16 cellular contexts compared by ENCODE assay signal in genomic region chr16:57028086-57028485, GRCh38. TPM values are rescaled to one million over a fixed set of nuclear protein-coding genes. Genes with fewer than 3 reads are reported as not detected.
DNase-seq lines count a peak whose midpoint lies in the region; ATAC-seq, FAIRE-seq and TF ChIP-seq lines count a peak whose summit lies in the region.
"Had no signal": no experiment of that assay in that cellular context is flagged by ENCODE, and none has a peak within 500 bp of the region (broad histone marks: within the 10 kb centered on the region; RNA-seq: fewer than 3 reads in every experiment).

No MANE protein-coding gene starts in this region.

- H3K27me3 Mint-ChIP-seq in activated CD8-positive, alpha-beta T cell treated with anti-CD3 and anti-CD28 coated beads for 36 hours: no peaks in the 10 kb centered on the region
- H3K27me3 Mint-ChIP-seq in activated CD8-positive, alpha-beta T cell treated with anti-CD3 and anti-CD28 coated beads, Interleukin-2, amount 10 ng/mL, durations not matched to agents 7 days and 5 days (ENCODE audit: low read depth): no peaks in the 10 kb centered on the region
- no peaks in the 10 kb centered on the region for H3K27me3 Mint-ChIP-seq in astrocyte (ENCODE audit: low read depth, unreplicated experiment)
- H3K27me3 Mint-ChIP-seq in naive thymus-derived CD8-positive, alpha-beta T cell: no peaks in the 10 kb centered on the region
- H3K27me3 Mint-ChIP-seq: activated naive CD4-positive, alpha-beta T cell treated with anti-CD3 and anti-CD28 coated beads, Interleukin-2, amount 50 U/mL, for 24 hours; stimulated activated memory B cell treated with anti-CD40 and anti-IgM and Interleukin-4, amounts not matched to agents 10 μg/mL and 1 μg/mL and 100 μg/mL, for 72 hours had no signal

- H3K27ac ChIP-seq in MM.1S (ENCODE audit: low read length) (no peak overlapping the region; the same call in 1 of the 2 replicates), astrocyte (ENCODE audit: low read depth, low read length) (no peak overlapping the region)
- H3K27ac ChIP-seq: cardiac muscle cell, upper lobe of left lung had no signal

- in situ Hi-C loops in HAP-1 (cut with MboI; ENCODE audit: low sequenced_read_pairs): no loop called here

- H3K4me2 ChIP-seq in MM.1S (ENCODE audit: low read depth, low read length) (no peak overlapping the region; the same call in 1 of the 2 replicates), astrocyte (ENCODE audit: low read length) (no peak overlapping the region)

- H3K79me2 ChIP-seq in MM.1S (ENCODE audit: low read length): no peaks in the 10 kb centered on the region
- H3K79me2 ChIP-seq in astrocyte (ENCODE audit: insufficient read depth, low read length): no peaks in the 10 kb centered on the region

- H3K4me3 ChIP-seq in MM.1S (ENCODE audit: low read length): no peak overlapping the region
- no peak overlapping the region for H3K4me3 ChIP-seq in astrocyte (ENCODE audit: insufficient read depth, low read depth, low read length)
- H3K4me3 ChIP-seq in HAP-1: no peak overlapping the region
- H3K4me3 ChIP-seq: cardiac muscle cell, upper lobe of left lung had no signal

- H4K20me1 ChIP-seq in MM.1S (ENCODE audit: insufficient read depth, low read length) (no peaks in the 10 kb centered on the region), astrocyte (ENCODE audit: insufficient read depth, low read length) (no peaks in the 10 kb centered on the region)

- CTCF ChIA-PET in activated CD8-positive, alpha-beta T cell treated with anti-CD3 and anti-CD28 coated beads for 36 hours (lab: Charles Lee): interaction anchor here (0.9 to 2.0 kb wide), 7 partner anchors 10 to 141 kb away, joined by 3 to 6 read pairs (median 3); no protein-coding TSS in a partner anchor
- CTCF ChIA-PET in activated CD8-positive, alpha-beta T cell treated with anti-CD3 and anti-CD28 coated beads, Interleukin-2, amount 10 ng/mL, durations not matched to agents 7 days and 5 days (lab: Charles Lee): interaction anchor here (0.8 to 2.2 kb wide), 8 partner anchors 8 to 64 kb away, joined by 3 to 6 read pairs (median 4); no protein-coding TSS in a partner anchor

- ATAC-seq in activated CD8-positive, alpha-beta T cell treated with anti-CD3 and anti-CD28 coated beads for 36 hours: no peak
- ATAC-seq in activated CD8-positive, alpha-beta T cell treated with anti-CD3 and anti-CD28 coated beads, Interleukin-2, amount 10 ng/mL, durations not matched to agents 7 days and 5 days: no peak
- ATAC-seq in naive thymus-derived CD8-positive, alpha-beta T cell: no peak
- ATAC-seq: stimulated activated memory B cell treated with anti-CD40 and anti-IgM and Interleukin-4, amounts not matched to agents 10 μg/mL and 1 μg/mL and 100 μg/mL, for 72 hours had no signal

- POLR2A ChIA-PET in activated CD8-positive, alpha-beta T cell treated with anti-CD3 and anti-CD28 coated beads for 36 hours (lab: Charles Lee): interaction anchor here (0.6 to 12.3 kb wide), 9 partner anchors 9 to 83 kb away, joined by 3 to 213 read pairs (median 4); partner anchors contain the start of gene NLRC5
- POLR2A ChIA-PET in activated CD8-positive, alpha-beta T cell treated with anti-CD3 and anti-CD28 coated beads, Interleukin-2, amount 10 ng/mL, durations not matched to agents 7 days and 5 days (lab: Charles Lee): interaction anchor here (0.5 to 1.2 kb wide), 2 partner anchors 11 to 171 kb away, joined by 3 to 6 read pairs; no protein-coding TSS in a partner anchor
- POLR2A ChIA-PET in naive thymus-derived CD8-positive, alpha-beta T cell (lab: Charles Lee): interaction anchor here (0.6 to 15.3 kb wide), 10 partner anchors 8 to 120 kb away, joined by 3 to 319 read pairs (median 6); partner anchors contain the start of genes HERPUD1 and NLRC5

- H2AFZ ChIP-seq in MM.1S (ENCODE audit: low read length) (no peak overlapping the region), astrocyte (ENCODE audit: low read depth, low read length) (no peak overlapping the region)

- peaks cover 83% of the 10 kb centered on the region for H3K4me1 Mint-ChIP-seq in activated CD8-positive, alpha-beta T cell treated with anti-CD3 and anti-CD28 coated beads for 36 hours (ENCODE audit: low read depth)
- H3K4me1 Mint-ChIP-seq in activated CD8-positive, alpha-beta T cell treated with anti-CD3 and anti-CD28 coated beads, Interleukin-2, amount 10 ng/mL, durations not matched to agents 7 days and 5 days (ENCODE audit: low read depth): peaks cover 75% of the 10 kb centered on the region
- peaks cover 31% of the 10 kb centered on the region for H3K4me1 Mint-ChIP-seq in astrocyte (ENCODE audit: low read depth, unreplicated experiment)
- H3K4me1 Mint-ChIP-seq in naive thymus-derived CD8-positive, alpha-beta T cell: peaks cover 54 to 93% (median 84%) of the 10 kb centered on the region in 4 donors

- H3K27ac Mint-ChIP-seq in activated CD8-positive, alpha-beta T cell treated with anti-CD3 and anti-CD28 coated beads for 36 hours: peak overlapping the region; percentile 70
- no peak overlapping the region for H3K27ac Mint-ChIP-seq in activated CD8-positive, alpha-beta T cell treated with anti-CD3 and anti-CD28 coated beads, Interleukin-2, amount 10 ng/mL, durations not matched to agents 7 days and 5 days
- peak overlapping the region; percentile 41 for H3K27ac Mint-ChIP-seq in astrocyte (ENCODE audit: unreplicated experiment)
- H3K27ac Mint-ChIP-seq in naive thymus-derived CD8-positive, alpha-beta T cell: peak overlapping the region; percentile 73 to 92 (median 85)

- H3K36me3 ChIP-seq in MM.1S (replicated peaks; ENCODE audit: insufficient read depth, low read length): no peaks in the 10 kb centered on the region
- no peaks in the 10 kb centered on the region for H3K36me3 ChIP-seq in astrocyte (ENCODE audit: insufficient read depth, low read length)
- no peaks in the 10 kb centered on the region for H3K36me3 ChIP-seq in HAP-1 (replicated peaks)
- H3K36me3 ChIP-seq: cardiac muscle cell had no signal

- H3K27me3 ChIP-seq in MM.1S (replicated peaks; ENCODE audit: insufficient read depth, low read length) (no peaks in the 10 kb centered on the region), astrocyte (ENCODE audit: insufficient read depth, low read length) (no peaks in the 10 kb centered on the region), HAP-1 (ENCODE audit: low read depth) (no peaks in the 10 kb centered on the region)
- H3K27me3 ChIP-seq: cardiac muscle cell, upper lobe of left lung had no signal

- H3K9ac ChIP-seq in MM.1S (ENCODE audit: low read length) (no peak overlapping the region), astrocyte (ENCODE audit: low read length) (no peak overlapping the region)

- intact Hi-C loops in activated CD8-positive, alpha-beta T cell treated with anti-CD3 and anti-CD28 coated beads for 36 hours (cut with micrococcal nuclease): no loop called here

- no peaks in the 10 kb centered on the region for H3K9me2 ChIP-seq in MM.1S (replicated peaks; ENCODE audit: insufficient read depth, low read length)

- no peaks in the 10 kb centered on the region for H3F3A ChIP-seq in MM.1S (ENCODE audit: insufficient read depth, low read length)

- H3K4me3 Mint-ChIP-seq in activated CD8-positive, alpha-beta T cell treated with anti-CD3 and anti-CD28 coated beads for 36 hours: no peak overlapping the region
- no peak overlapping the region for H3K4me3 Mint-ChIP-seq in activated CD8-positive, alpha-beta T cell treated with anti-CD3 and anti-CD28 coated beads, Interleukin-2, amount 10 ng/mL, durations not matched to agents 7 days and 5 days
- H3K4me3 Mint-ChIP-seq in astrocyte (ENCODE audit: unreplicated experiment): no peak overlapping the region
- peak overlapping the region in 8 of 10 donors; percentile 22 to 78 (median 60) for H3K4me3 Mint-ChIP-seq in naive thymus-derived CD8-positive, alpha-beta T cell
- H3K4me3 Mint-ChIP-seq: activated naive CD4-positive, alpha-beta T cell treated with anti-CD3 and anti-CD28 coated beads, Interleukin-2, amount 50 U/mL, for 24 hours; stimulated activated memory B cell treated with anti-CD40 and anti-IgM and Interleukin-4, amounts not matched to agents 10 μg/mL and 1 μg/mL and 100 μg/mL, for 72 hours had no signal

- H3K36me3 Mint-ChIP-seq in activated CD8-positive, alpha-beta T cell treated with anti-CD3 and anti-CD28 coated beads for 36 hours (ENCODE audit: low read depth): peaks cover 83% of the 10 kb centered on the region
- H3K36me3 Mint-ChIP-seq in activated CD8-positive, alpha-beta T cell treated with anti-CD3 and anti-CD28 coated beads, Interleukin-2, amount 10 ng/mL, durations not matched to agents 7 days and 5 days (ENCODE audit: low read depth): peaks cover 90% of the 10 kb centered on the region
- H3K36me3 Mint-ChIP-seq in astrocyte (ENCODE audit: low read depth, unreplicated experiment): peaks cover 24% of the 10 kb centered on the region
- H3K36me3 Mint-ChIP-seq in naive thymus-derived CD8-positive, alpha-beta T cell: peaks cover 0 to 78% (median 36%) of the 10 kb centered on the region in 3 donors

- no peaks in the 10 kb centered on the region for H3K9me3 Mint-ChIP-seq in activated CD8-positive, alpha-beta T cell treated with anti-CD3 and anti-CD28 coated beads for 36 hours
- no peaks in the 10 kb centered on the region for H3K9me3 Mint-ChIP-seq in activated CD8-positive, alpha-beta T cell treated with anti-CD3 and anti-CD28 coated beads, Interleukin-2, amount 10 ng/mL, durations not matched to agents 7 days and 5 days (ENCODE audit: insufficient read depth)
- peaks cover 2% of the 10 kb centered on the region for H3K9me3 Mint-ChIP-seq in astrocyte (ENCODE audit: unreplicated experiment)
- peaks cover 0 to 11% (median 0%) of the 10 kb centered on the region in 9 donors for H3K9me3 Mint-ChIP-seq in naive thymus-derived CD8-positive, alpha-beta T cell
- H3K9me3 Mint-ChIP-seq: activated naive CD4-positive, alpha-beta T cell treated with anti-CD3 and anti-CD28 coated beads, Interleukin-2, amount 50 U/mL, for 24 hours had no signal

- no peak for DNase-seq in activated CD8-positive, alpha-beta T cell treated with anti-CD3 and anti-CD28 coated beads for 36 hours
- no peak for DNase-seq in activated CD8-positive, alpha-beta T cell treated with anti-CD3 and anti-CD28 coated beads, Interleukin-2, amount 10 ng/mL, durations not matched to agents 7 days and 5 days
- DNase-seq in MM.1S: peak; percentile 57
- no peak for DNase-seq in astrocyte (ENCODE audit: low read depth)
- DNase-seq in naive thymus-derived CD8-positive, alpha-beta T cell: no peak
- no peak for DNase-seq in glomerular visceral epithelial cell (ENCODE audit: extremely low spot score)
- DNase-seq in HAP-1 (ENCODE audit: low spot score in 2 of 2): no peak
- no peak for DNase-seq in mesenteric fat pad (ENCODE audit: low spot score)
- DNase-seq: activated CD4-positive, alpha-beta T cell treated with anti-CD3 and anti-CD28 coated beads, Interleukin-2, amount 50 U/mL, for 48 hours; hippocampal formation; NCI-H2081 treated with DMSO at 0.1 percent for 48 hours; NCI-H526 treated with DMSO at 0.1 percent for 48 hours; upper lobe of left lung had no signal

- H3K9me3 ChIP-seq in MM.1S (replicated peaks; ENCODE audit: insufficient read depth, low read length): no peaks in the 10 kb centered on the region
- no peaks in the 10 kb centered on the region for H3K9me3 ChIP-seq in astrocyte (ENCODE audit: insufficient read depth, low read depth, low read length)
- H3K9me3 ChIP-seq in HAP-1: no peaks in the 10 kb centered on the region
- H3K9me3 ChIP-seq: upper lobe of left lung had no signal

- FAIRE-seq in astrocyte (lab: Jason Lieb, UNC): no peak

- TF ChIP-seq CTCF in activated CD8-positive, alpha-beta T cell treated with anti-CD3 and anti-CD28 coated beads for 36 hours (IDR thresholded peaks at IDR 0.05): no peak
- TF ChIP-seq CTCF in MM.1S (IDR thresholded peaks at IDR 0.05; ENCODE audit: low read length) (no peak), astrocyte (IDR thresholded peaks at IDR 0.05; ENCODE audit: insufficient read depth, low read depth, low read length) (no peak)

- H3K4me1 ChIP-seq in MM.1S (ENCODE audit: low read length) (peaks cover 14% of the 10 kb centered on the region), astrocyte (ENCODE audit: insufficient read depth, low read length) (peaks cover 12% of the 10 kb centered on the region), HAP-1 (no peaks in the 10 kb centered on the region)
- H3K4me1 ChIP-seq: upper lobe of left lung had no signal

RNA-seq across cellular contexts. Expression of gene NLRC5, which starts 38.7 kb away (rescaled TPM):
- total RNA-seq in activated CD8-positive, alpha-beta T cell treated with anti-CD3 and anti-CD28 coated beads for 36 hours: 100 to 1,000 TPM; 135 to 153 TPM
- total RNA-seq in activated CD8-positive, alpha-beta T cell treated with anti-CD3 and anti-CD28 coated beads, Interleukin-2, amount 10 ng/mL, durations not matched to agents 7 days and 5 days: 100 to 1,000 TPM; 280 to 291 TPM
- total RNA-seq in astrocyte (29.9 and 33.1 TPM in 2 replicates), mesenteric fat pad (63.9 TPM)
- total RNA-seq in naive thymus-derived CD8-positive, alpha-beta T cell: 100 to 1,000 TPM; 474 to 488 TPM
- polyA plus RNA-seq in naive thymus-derived CD8-positive, alpha-beta T cell: 100 to 1,000 TPM in 1 of 3 donors, 10 to 100 TPM in 2; 70.4 to 137 (median 80.0) TPM
- total RNA-seq: cardiac muscle cell had no signal
- polyA plus RNA-seq: cardiac muscle cell had no signal

Comparison
In these comparisons a context has a peak if more than half of its experiments do, and no peak if none do; other contexts are left out.
1. H3K4me3 Mint-ChIP-seq: peak in naive thymus-derived CD8-positive, alpha-beta T cell (8 of 10); none in activated CD8-positive, alpha-beta T cell treated with anti-CD3 and anti-CD28 coated beads for 36 hours (single experiment), activated CD8-positive, alpha-beta T cell treated with anti-CD3 and anti-CD28 coated beads, Interleukin-2, amount 10 ng/mL, durations not matched to agents 7 days and 5 days (single experiment) and astrocyte (single experiment).